ENCODE assay signal across 2 cellular contexts in the genomic region with DNA sequence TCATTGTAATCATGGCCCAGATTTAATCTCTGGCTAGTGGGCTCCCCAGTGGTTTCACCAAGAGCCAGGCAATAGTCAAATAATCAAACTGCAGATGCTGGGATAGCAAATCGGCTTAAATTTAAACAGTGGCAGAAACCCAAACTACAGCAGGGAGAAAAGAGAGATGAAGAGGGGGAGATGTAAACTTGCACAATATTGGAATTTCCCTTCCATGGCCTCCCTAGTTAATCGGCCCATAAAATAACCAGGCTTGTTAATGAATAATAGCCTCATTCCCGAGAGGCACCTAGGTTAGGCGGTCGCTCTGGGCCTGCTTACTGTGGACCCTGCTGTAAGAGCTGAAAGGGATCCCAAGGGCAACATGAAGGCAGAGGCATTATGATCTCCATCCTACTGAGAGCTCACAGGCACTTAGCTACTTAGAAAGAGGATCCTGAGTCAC.
A peak's percentile ranks its signal among the peaks of the same experiment; 100 is the strongest.
TF ChIP-seq lines count a peak whose summit lies in the region.

No MANE protein-coding gene starts in this region.

TF ChIP-seq in endothelial cell of umbilical vein, 7 proteins besides CTCF, POLR2A, EP300 and RAD21:
- no peak for TF ChIP-seq GATA2 (IDR thresholded peaks at IDR 0.05; ENCODE audit: insufficient read depth, insufficient read length, low read depth, low read length)
- TF ChIP-seq MYC (IDR thresholded peaks at IDR 0.05; ENCODE audit: low read depth, low read length), result no peak
- TF ChIP-seq, protein P1, sequence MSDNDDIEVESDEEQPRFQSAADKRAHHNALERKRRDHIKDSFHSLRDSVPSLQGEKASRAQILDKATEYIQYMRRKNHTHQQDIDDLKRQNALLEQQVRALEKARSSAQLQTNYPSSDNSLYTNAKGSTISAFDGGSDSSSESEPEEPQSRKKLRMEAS (IDR thresholded peaks at IDR 0.05; ENCODE audit: insufficient read depth, insufficient read length), result no peak
- TF ChIP-seq POLR2AphosphoS5 (IDR thresholded peaks at IDR 0.05; ENCODE audit: insufficient read depth, low read depth, low read length), result no peak
- TF ChIP-seq JUN (IDR thresholded peaks at IDR 0.05; ENCODE audit: borderline replicate concordance, insufficient read depth, insufficient read length, low read depth), result no peak
- TF ChIP-seq EZH2 (IDR thresholded peaks at IDR 0.05; ENCODE audit: borderline replicate concordance, low read depth, low read length, severe bottlenecking), result no peak
- TF ChIP-seq FOS (IDR thresholded peaks at IDR 0.05; ENCODE audit: borderline replicate concordance, insufficient read depth, low read length), result no peak

TF ChIP-seq in HepG2, 621 proteins besides CTCF, POLR2A, EP300 and RAD21:
- TF ChIP-seq CEBPB (IDR thresholded peaks at IDR 0.05; ENCODE audit: borderline replicate concordance, low read depth, low read length) (peak; percentile 56; the same call in 1 of the 2 replicates), PAXIP1 (CRISPR knock-in tag; conservative IDR thresholded peaks at IDR 0.05) (no peak), RELA (CRISPR knock-in tag; IDR thresholded peaks at IDR 0.05) (peak; percentile 98), ATF5 (CRISPR knock-in tag; IDR thresholded peaks at IDR 0.05; ENCODE audit: low read depth) (no peak), ZNF550 (CRISPR knock-in tag; IDR thresholded peaks at IDR 0.05; ENCODE audit: borderline replicate concordance) (no peak)
- TF ChIP-seq, protein P2, sequence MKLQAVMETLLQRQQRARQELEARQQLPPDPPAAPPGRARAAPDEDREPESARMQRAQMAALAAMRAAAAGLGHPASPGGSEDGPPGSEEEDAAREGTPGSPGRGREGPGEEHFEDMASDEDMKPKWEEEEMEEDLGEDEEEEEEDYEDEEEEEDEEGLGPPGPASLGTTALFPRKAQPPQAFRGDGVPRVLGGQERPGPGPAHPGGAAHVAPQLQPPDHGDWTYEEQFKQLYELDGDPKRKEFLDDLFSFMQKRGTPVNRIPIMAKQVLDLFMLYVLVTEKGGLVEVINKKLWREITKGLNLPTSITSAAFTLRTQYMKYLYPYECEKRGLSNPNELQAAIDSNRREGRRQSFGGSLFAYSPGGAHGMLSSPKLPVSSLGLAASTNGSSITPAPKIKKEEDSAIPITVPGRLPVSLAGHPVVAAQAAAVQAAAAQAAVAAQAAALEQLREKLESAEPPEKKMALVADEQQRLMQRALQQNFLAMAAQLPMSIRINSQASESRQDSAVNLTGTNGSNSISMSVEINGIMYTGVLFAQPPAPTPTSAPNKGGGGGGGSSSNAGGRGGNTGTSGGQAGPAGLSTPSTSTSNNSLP (IDR thresholded peaks at IDR 0.05; ENCODE audit: low read depth, low read length), result 0 out of 2 replicates have a peak, but pooled peaks have one; percentile 43
